ENCODE assay signal across 1 cellular context in genomic region chr21:45423201-45423955, GRCh38.
TF ChIP-seq lines count a peak whose summit lies in the region.

No MANE protein-coding gene starts in this region.

TF ChIP-seq in HepG2, 621 proteins besides CTCF, POLR2A, EP300 and RAD21 (continued from another document):
- peak; percentile 84; the same call in 1 of the 2 replicates for TF ChIP-seq ZNF281 (CRISPR knock-in tag; IDR thresholded peaks at IDR 0.05; ENCODE audit: borderline replicate concordance)
- no peak for TF ChIP-seq ZNF75D (CRISPR knock-in tag; IDR thresholded peaks at IDR 0.05; ENCODE audit: borderline replicate concordance)
